In the genomic region with DNA sequence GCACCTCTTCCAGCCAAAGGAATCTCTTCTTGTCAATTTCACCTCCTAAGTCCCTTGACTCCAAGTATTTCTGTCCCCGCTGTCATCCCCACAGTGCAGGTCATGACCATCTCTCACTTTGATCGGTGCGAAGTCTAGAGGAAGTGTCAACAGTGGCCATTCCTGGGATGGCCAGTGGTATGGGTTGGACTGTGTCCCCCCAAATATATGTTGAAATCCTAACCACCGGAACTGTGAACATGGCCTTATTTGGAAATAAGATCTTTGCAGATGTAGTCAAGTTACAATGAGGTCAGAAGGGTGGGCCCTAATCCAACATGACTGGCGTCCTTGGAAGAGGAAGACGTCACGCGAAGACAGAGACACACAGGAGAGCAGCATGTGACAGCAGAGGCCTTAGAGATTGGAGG, we compare ENCODE assay signal across 31 cellular contexts.
"Had no signal": no experiment of that assay in that cellular context is flagged by ENCODE, and none has a peak within 500 bp of the region (broad histone marks: within the 10 kb centered on the region; RNA-seq: fewer than 3 reads in every experiment).

No MANE protein-coding gene starts in this region.

- H3K4me3 ChIP-seq: adrenal gland, body of pancreas, cardiac muscle cell, coronary artery, dorsolateral prefrontal cortex, gastroesophageal sphincter, right atrium auricular region, smooth muscle cell, stomach, tibial artery had no signal

- H3K4me1 ChIP-seq: adrenal gland, gastroesophageal sphincter, tibial artery had no signal

- H3K36me3 Mint-ChIP-seq: activated naive CD8-positive, alpha-beta T cell treated with anti-CD3 and anti-CD28 coated beads for 36 hours; immature natural killer cell; memory B cell; naive thymus-derived CD8-positive, alpha-beta T cell; stimulated activated naive B cell treated with anti-CD40 and anti-IgM and Interleukin-4, amounts not matched to agents 10 μg/mL and 1 μg/mL and 100 μg/mL, for 72 hours had no signal

- ATAC-seq: activated CD4-positive, CD25-positive, alpha-beta regulatory T cell treated with anti-CD3 and anti-CD28 coated beads, Interleukin-2, amount 50 U/mL, for 24 hours; body of pancreas; gastroesophageal sphincter; left colon; naive thymus-derived CD8-positive, alpha-beta T cell; stimulated activated naive B cell treated with anti-CD40 and anti-IgM and Interleukin-4, amounts not matched to agents 10 μg/mL and 1 μg/mL and 100 μg/mL, for 72 hours had no signal

- H3K4me1 Mint-ChIP-seq: activated naive CD8-positive, alpha-beta T cell treated with anti-CD3 and anti-CD28 coated beads for 36 hours; immature natural killer cell; memory B cell; naive thymus-derived CD8-positive, alpha-beta T cell; stimulated activated naive B cell treated with anti-CD40 and anti-IgM and Interleukin-4, amounts not matched to agents 10 μg/mL and 1 μg/mL and 100 μg/mL, for 72 hours had no signal

- H3K27ac ChIP-seq: adrenal gland, body of pancreas, cardiac muscle cell, coronary artery, gastroesophageal sphincter, stomach, tibial artery, VCaP had no signal

- H3K27me3 ChIP-seq: adrenal gland, body of pancreas, cardiac muscle cell, dorsolateral prefrontal cortex, right atrium auricular region had no signal

- H3K4me2 ChIP-seq: smooth muscle cell had no signal

- H3K9me3 ChIP-seq: adrenal gland, body of pancreas, gastroesophageal sphincter, right atrium auricular region, stomach, tibial artery had no signal

- H3K9me3 Mint-ChIP-seq: activated naive CD4-positive, alpha-beta T cell treated with anti-CD3 and anti-CD28 coated beads for 36 hours; activated naive CD8-positive, alpha-beta T cell treated with anti-CD3 and anti-CD28 coated beads for 36 hours; immature natural killer cell; memory B cell; naive thymus-derived CD8-positive, alpha-beta T cell; T-helper 1 cell treated with Interleukin-12 subunit alpha and Interleukin-12 subunit beta and Interleukin-4 antibody, amounts not matched to agents 30 μg/mL and 1 μg/mL, for 36 hours had no signal

- H3K36me3 ChIP-seq: adrenal gland, cardiac muscle cell, gastroesophageal sphincter, right atrium auricular region, stomach, tibial artery had no signal

- H3K27ac Mint-ChIP-seq: activated naive CD4-positive, alpha-beta T cell treated with anti-CD3 and anti-CD28 coated beads for 36 hours; activated naive CD8-positive, alpha-beta T cell treated with anti-CD3 and anti-CD28 coated beads for 36 hours; immature natural killer cell; memory B cell; stimulated activated naive B cell treated with anti-CD40 and anti-IgM and Interleukin-4, amounts not matched to agents 10 μg/mL and 1 μg/mL and 100 μg/mL, for 72 hours; T-helper 1 cell treated with Interleukin-12 subunit alpha and Interleukin-12 subunit beta and Interleukin-4 antibody, amounts not matched to agents 30 μg/mL and 1 μg/mL, for 36 hours had no signal

- H3K4me3 Mint-ChIP-seq: activated naive CD4-positive, alpha-beta T cell treated with anti-CD3 and anti-CD28 coated beads for 36 hours; activated naive CD8-positive, alpha-beta T cell treated with anti-CD3 and anti-CD28 coated beads for 36 hours; immature natural killer cell; memory B cell; naive thymus-derived CD8-positive, alpha-beta T cell; stimulated activated naive B cell treated with anti-CD40 and anti-IgM and Interleukin-4, amounts not matched to agents 10 μg/mL and 1 μg/mL and 100 μg/mL, for 72 hours; T-helper 1 cell treated with Interleukin-12 subunit alpha and Interleukin-12 subunit beta and Interleukin-4 antibody, amounts not matched to agents 30 μg/mL and 1 μg/mL, for 36 hours had no signal

- DNase-seq: activated CD4-positive, alpha-beta T cell treated with anti-CD3 and anti-CD28 coated beads for 48 hours; activated CD4-positive, alpha-beta T cell treated with anti-CD3 and anti-CD28 coated beads, Interleukin-2, amount 50 U/mL, for 48 hours; activated CD8-positive, alpha-beta memory T cell treated with anti-CD3 and anti-CD28 coated beads for 24 hours; activated effector memory CD4-positive, alpha-beta T cell treated with anti-CD3 and anti-CD28 coated beads, Interleukin-2, amount 50 U/mL, for 16 hours; activated naive CD4-positive, alpha-beta T cell treated with anti-CD3 and anti-CD28 coated beads for 36 hours; activated naive CD8-positive, alpha-beta T cell treated with anti-CD3 and anti-CD28 coated beads for 36 hours; body of pancreas; dorsolateral prefrontal cortex; effector memory CD4-positive, alpha-beta T cell; hippocampal formation; immature natural killer cell; kidney; left colon; naive thymus-derived CD8-positive, alpha-beta T cell; stimulated activated CD4-positive, alpha-beta T cell treated with anti-CD3 and anti-CD28 coated beads, Interleukin-15, amount 100 ng/mL, for 24 hours; stimulated activated CD4-positive, alpha-beta T cell treated with anti-CD3 and anti-CD28 coated beads, Interleukin-2, amount 100 ng/mL, for 24 hours; stimulated activated naive B cell treated with anti-CD40 and anti-IgM and Interleukin-4, amounts not matched to agents 10 μg/mL and 1 μg/mL and 100 μg/mL, for 72 hours; stomach; T-helper 9 cell; tibial artery had no signal

- FAIRE-seq: kidney, TTC549 had no signal
